Comparison of ENCODE assay signal across 1 cellular context in the genomic region with DNA sequence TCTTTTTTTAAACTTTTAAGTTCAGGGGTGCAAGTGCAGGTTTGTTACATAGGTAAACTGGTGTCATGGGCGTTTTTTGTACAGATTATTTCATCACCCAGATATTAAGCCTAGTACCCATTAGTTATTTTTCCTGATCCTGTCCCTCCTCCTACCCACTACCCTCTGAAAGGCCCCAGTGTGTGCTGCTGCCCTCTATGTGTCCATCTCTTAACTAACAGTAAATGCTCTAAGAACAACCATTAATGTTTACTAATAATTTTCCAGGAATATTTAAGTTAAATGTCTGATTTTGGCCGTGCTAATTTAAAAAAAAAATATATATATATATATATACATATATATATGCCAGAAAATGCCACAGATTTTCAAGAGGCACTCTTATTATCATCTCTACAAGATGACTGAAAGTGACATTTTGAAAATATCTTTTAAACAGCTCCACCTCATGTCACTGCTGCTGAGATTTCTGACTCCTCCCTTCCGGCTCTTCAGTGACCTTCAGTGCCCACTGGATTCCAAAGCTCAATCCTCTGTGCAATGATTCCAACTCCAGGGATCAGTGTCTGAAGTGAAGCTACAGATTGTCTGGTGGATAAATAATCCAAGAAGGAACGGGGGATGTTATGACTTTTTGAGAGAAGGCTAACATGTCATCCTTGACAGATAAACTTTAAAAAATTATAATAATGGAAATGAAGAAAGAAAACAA.
TF ChIP-seq lines count a peak whose summit lies in the region.

No MANE protein-coding gene starts in this region.

TF ChIP-seq in HepG2, 621 proteins besides CTCF, POLR2A, EP300 and RAD21 (continued from another document):
- TF ChIP-seq ZNF180 (CRISPR knock-in tag; IDR thresholded peaks at IDR 0.05; ENCODE audit: borderline replicate concordance, low read depth) (no peak), ETV5 (CRISPR knock-in tag; IDR thresholded peaks at IDR 0.05; ENCODE audit: borderline replicate concordance) (peak; percentile 14; the same call in 1 of the 2 replicates), GABPA (IDR thresholded peaks at IDR 0.05; ENCODE audit: low read depth, low read length) (no peak), GABPA (CRISPR knock-in tag; IDR thresholded peaks at IDR 0.05; ENCODE audit: low read depth) (peak; percentile 36; the same call in 1 of the 2 replicates), ZNF101 (CRISPR knock-in tag; IDR thresholded peaks at IDR 0.05; ENCODE audit: borderline replicate concordance, low read depth) (no peak), HNF4A (CRISPR knock-in tag; IDR thresholded peaks at IDR 0.05) (peak; percentile 29; the same call in 1 of the 2 replicates), ZSCAN12 (CRISPR knock-in tag; IDR thresholded peaks at IDR 0.05) (no peak), ARNTL (CRISPR knock-in tag; IDR thresholded peaks at IDR 0.05) (no peak), TAF15 (IDR thresholded peaks at IDR 0.05; ENCODE audit: low read depth, low read length, poor library complexity, severe bottlenecking) (no peak), GFI1 (CRISPR knock-in tag; IDR thresholded peaks at IDR 0.05; ENCODE audit: borderline replicate concordance) (peak; percentile 51; the same call in 1 of the 2 replicates), ZNF570 (CRISPR knock-in tag; IDR thresholded peaks at IDR 0.05; ENCODE audit: borderline replicate concordance) (no peak)
- TF ChIP-seq, protein P1, sequence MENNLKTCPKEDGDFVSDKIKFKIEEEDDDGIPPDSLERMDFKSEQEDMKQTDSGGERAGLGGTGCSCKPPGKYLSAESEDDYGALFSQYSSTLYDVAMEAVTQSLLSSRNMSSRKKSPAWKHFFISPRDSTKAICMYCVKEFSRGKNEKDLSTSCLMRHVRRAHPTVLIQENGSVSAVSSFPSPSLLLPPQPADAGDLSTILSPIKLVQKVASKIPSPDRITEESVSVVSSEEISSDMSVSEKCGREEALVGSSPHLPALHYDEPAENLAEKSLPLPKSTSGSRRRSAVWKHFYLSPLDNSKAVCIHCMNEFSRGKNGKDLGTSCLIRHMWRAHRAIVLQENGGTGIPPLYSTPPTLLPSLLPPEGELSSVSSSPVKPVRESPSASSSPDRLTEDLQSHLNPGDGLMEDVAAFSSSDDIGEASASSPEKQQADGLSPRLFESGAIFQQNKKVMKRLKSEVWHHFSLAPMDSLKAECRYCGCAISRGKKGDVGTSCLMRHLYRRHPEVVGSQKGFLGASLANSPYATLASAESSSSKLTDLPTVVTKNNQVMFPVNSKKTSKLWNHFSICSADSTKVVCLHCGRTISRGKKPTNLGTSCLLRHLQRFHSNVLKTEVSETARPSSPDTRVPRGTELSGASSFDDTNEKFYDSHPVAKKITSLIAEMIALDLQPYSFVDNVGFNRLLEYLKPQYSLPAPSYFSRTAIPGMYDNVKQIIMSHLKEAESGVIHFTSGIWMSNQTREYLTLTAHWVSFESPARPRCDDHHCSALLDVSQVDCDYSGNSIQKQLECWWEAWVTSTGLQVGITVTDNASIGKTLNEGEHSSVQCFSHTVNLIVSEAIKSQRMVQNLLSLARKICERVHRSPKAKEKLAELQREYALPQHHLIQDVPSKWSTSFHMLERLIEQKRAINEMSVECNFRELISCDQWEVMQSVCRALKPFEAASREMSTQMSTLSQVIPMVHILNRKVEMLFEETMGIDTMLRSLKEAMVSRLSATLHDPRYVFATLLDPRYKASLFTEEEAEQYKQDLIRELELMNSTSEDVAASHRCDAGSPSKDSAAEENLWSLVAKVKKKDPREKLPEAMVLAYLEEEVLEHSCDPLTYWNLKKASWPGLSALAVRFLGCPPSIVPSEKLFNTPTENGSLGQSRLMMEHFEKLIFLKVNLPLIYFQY (CRISPR knock-in tag; IDR thresholded peaks at IDR 0.05; ENCODE audit: borderline replicate concordance), result no peak
